Comparison of ENCODE assay signal across 1 cellular context in the genomic region with DNA sequence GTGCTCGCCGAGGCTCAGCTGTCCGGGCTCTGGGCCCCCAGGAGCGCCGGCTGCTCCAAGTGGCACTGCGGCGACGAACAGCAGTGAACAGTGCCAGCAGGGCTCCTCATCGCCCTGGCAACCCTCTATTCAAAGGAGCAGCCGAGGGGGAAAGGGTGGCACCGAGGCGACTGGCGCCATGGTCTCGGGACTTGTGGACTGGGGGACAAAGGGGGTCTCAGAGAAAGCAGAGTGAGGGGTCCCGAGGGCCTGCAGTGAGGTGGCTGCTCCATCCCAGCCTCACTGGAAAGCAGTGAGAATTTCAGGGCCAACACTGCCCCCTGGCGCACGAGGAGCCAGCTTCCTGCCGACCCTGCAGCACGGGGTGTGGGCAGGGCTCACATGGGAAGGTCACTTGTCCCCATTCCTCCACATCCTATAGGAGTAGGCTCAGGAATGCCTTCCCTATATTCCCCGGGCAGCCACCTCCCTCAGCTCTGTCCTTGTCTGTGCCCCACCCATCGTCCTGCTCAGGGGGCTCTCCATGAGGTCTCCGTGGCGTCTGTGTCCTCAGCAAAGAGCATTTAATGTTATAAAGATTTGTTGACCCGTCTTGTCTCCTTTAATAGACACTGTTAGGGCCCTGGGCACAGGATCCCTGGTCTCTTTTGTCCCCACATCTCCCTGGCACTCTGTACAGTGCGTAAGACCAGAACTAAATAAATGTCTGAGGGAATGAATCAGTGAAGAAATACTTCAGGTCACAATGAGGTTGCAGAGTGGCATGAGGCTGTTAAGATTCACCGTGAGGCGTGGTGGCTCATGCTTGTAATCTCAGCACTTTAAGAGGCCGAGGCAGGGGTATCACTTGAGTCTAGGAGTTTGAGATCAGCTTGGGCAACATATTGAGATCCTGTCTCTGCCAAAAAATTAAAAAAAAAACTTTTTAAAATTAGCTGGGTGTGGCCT.
A peak's percentile ranks its signal among the peaks of the same experiment; 100 is the strongest.
TF ChIP-seq lines count a peak whose summit lies in the region.

No MANE protein-coding gene starts in this region.

TF ChIP-seq in K562, 482 proteins besides CTCF, POLR2A, EP300 and RAD21:
- TF ChIP-seq, protein P1, sequence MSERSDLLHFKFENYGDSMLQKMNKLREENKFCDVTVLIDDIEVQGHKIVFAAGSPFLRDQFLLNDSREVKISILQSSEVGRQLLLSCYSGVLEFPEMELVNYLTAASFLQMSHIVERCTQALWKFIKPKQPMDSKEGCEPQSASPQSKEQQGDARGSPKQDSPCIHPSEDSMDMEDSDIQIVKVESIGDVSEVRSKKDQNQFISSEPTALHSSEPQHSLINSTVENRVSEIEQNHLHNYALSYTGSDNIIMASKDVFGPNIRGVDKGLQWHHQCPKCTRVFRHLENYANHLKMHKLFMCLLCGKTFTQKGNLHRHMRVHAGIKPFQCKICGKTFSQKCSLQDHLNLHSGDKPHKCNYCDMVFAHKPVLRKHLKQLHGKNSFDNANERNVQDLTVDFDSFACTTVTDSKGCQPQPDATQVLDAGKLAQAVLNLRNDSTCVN (CRISPR knock-in tag; IDR thresholded peaks at IDR 0.05): no peak
- peak; percentile 45; the same call in 1 of the 2 replicates for TF ChIP-seq RFX1 (IDR thresholded peaks at IDR 0.05)
- TF ChIP-seq GABPB1 (CRISPR knock-in tag; IDR thresholded peaks at IDR 0.05): peak; percentile 34; the same call in 1 of the 2 replicates
- TF ChIP-seq NR2F6 (CRISPR knock-in tag; IDR thresholded peaks at IDR 0.05): no peak
- TF ChIP-seq, protein P2, sequence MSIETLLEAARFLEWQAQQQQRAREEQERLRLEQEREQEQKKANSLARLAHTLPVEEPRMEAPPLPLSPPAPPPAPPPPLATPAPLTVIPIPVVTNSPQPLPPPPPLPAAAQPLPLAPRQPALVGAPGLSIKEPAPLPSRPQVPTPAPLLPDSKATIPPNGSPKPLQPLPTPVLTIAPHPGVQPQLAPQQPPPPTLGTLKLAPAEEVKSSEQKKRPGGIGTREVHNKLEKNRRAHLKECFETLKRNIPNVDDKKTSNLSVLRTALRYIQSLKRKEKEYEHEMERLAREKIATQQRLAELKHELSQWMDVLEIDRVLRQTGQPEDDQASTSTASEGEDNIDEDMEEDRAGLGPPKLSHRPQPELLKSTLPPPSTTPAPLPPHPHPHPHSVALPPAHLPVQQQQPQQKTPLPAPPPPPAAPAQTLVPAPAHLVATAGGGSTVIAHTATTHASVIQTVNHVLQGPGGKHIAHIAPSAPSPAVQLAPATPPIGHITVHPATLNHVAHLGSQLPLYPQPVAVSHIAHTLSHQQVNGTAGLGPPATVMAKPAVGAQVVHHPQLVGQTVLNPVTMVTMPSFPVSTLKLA (conservative IDR thresholded peaks at IDR 0.05): 0 out of 4 replicates have a peak, but pooled peaks of 1 of the 2 experiments have one; percentile 29
- TF ChIP-seq ZBTB7A (IDR thresholded peaks at IDR 0.05; ENCODE audit: borderline replicate concordance, control insufficient read depth, low read depth, low read length): peak; percentile 76
- TF ChIP-seq SMC3 (conservative IDR thresholded peaks at IDR 0.05; ENCODE audit: insufficient read depth, low read depth, low read length): peak; percentile 62
- TF ChIP-seq, protein P3, sequence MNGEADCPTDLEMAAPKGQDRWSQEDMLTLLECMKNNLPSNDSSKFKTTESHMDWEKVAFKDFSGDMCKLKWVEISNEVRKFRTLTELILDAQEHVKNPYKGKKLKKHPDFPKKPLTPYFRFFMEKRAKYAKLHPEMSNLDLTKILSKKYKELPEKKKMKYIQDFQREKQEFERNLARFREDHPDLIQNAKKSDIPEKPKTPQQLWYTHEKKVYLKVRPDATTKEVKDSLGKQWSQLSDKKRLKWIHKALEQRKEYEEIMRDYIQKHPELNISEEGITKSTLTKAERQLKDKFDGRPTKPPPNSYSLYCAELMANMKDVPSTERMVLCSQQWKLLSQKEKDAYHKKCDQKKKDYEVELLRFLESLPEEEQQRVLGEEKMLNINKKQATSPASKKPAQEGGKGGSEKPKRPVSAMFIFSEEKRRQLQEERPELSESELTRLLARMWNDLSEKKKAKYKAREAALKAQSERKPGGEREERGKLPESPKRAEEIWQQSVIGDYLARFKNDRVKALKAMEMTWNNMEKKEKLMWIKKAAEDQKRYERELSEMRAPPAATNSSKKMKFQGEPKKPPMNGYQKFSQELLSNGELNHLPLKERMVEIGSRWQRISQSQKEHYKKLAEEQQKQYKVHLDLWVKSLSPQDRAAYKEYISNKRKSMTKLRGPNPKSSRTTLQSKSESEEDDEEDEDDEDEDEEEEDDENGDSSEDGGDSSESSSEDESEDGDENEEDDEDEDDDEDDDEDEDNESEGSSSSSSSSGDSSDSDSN (IDR thresholded peaks at IDR 0.05; ENCODE audit: borderline replicate concordance in 1 of 2, low read depth in 2 of 2, low read length in 2 of 2): no peak
- TF ChIP-seq RAD51 (IDR thresholded peaks at IDR 0.05; ENCODE audit: borderline replicate concordance, low read depth): no peak
- 0 out of 2 replicates have a peak, but pooled peaks have one; percentile 15 for TF ChIP-seq POLR2G (IDR thresholded peaks at IDR 0.05; ENCODE audit: low read depth, low read length)
- peak; percentile 39; the same call in 1 of the 2 replicates for TF ChIP-seq MYC (IDR thresholded peaks at IDR 0.05; ENCODE audit: low read depth, low read length)
- TF ChIP-seq MYC (CRISPR knock-in tag; IDR thresholded peaks at IDR 0.05; ENCODE audit: borderline replicate concordance, low read depth): no peak
- peak; percentile 35; the same call in 1 of the 2 replicates for TF ChIP-seq XRCC5 (IDR thresholded peaks at IDR 0.05; ENCODE audit: low read depth, low read length)
- TF ChIP-seq ETV5 (CRISPR knock-in tag; IDR thresholded peaks at IDR 0.05; ENCODE audit: low read depth): 0 out of 2 replicates have a peak, but pooled peaks have one; percentile 45
- 0 out of 2 replicates have a peak, but pooled peaks have one; percentile 13 for TF ChIP-seq ZNF384 (IDR thresholded peaks at IDR 0.05; ENCODE audit: low read depth, low read length)
- no peak for TF ChIP-seq FOXM1 (IDR thresholded peaks at IDR 0.05; ENCODE audit: low read depth)
- 0 out of 2 replicates have a peak, but pooled peaks have one; percentile 20 for TF ChIP-seq FOXM1 (CRISPR knock-in tag; IDR thresholded peaks at IDR 0.05; ENCODE audit: low read depth)
- TF ChIP-seq PML (IDR thresholded peaks at IDR 0.05; ENCODE audit: low read length): no peak
- TF ChIP-seq RB1 (IDR thresholded peaks at IDR 0.05; ENCODE audit: low read depth): peak; percentile 36; the same call in 1 of the 2 replicates
- TF ChIP-seq, protein P4, sequence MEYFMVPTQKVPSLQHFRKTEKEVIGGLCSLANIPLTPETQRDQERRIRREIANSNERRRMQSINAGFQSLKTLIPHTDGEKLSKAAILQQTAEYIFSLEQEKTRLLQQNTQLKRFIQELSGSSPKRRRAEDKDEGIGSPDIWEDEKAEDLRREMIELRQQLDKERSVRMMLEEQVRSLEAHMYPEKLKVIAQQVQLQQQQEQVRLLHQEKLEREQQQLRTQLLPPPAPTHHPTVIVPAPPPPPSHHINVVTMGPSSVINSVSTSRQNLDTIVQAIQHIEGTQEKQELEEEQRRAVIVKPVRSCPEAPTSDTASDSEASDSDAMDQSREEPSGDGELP (CRISPR knock-in tag; IDR thresholded peaks at IDR 0.05; ENCODE audit: borderline replicate concordance): peak; percentile 37; the same call in 1 of the 2 replicates
- TF ChIP-seq, protein P5, sequence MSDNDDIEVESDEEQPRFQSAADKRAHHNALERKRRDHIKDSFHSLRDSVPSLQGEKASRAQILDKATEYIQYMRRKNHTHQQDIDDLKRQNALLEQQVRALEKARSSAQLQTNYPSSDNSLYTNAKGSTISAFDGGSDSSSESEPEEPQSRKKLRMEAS (CRISPR knock-in tag; IDR thresholded peaks at IDR 0.05): peak; percentile 57
- TF ChIP-seq BRD9 (IDR thresholded peaks at IDR 0.05; ENCODE audit: low read depth, partially characterized antibody): no peak
- TF ChIP-seq KHSRP (IDR thresholded peaks at IDR 0.05): no peak
- TF ChIP-seq CC2D1A (IDR thresholded peaks at IDR 0.05): peak; percentile 50; the same call in 1 of the 2 replicates
- 0 out of 2 replicates have a peak, but pooled peaks have one; percentile 16 for TF ChIP-seq CREM (IDR thresholded peaks at IDR 0.05; ENCODE audit: low read depth)
- TF ChIP-seq, protein P6, sequence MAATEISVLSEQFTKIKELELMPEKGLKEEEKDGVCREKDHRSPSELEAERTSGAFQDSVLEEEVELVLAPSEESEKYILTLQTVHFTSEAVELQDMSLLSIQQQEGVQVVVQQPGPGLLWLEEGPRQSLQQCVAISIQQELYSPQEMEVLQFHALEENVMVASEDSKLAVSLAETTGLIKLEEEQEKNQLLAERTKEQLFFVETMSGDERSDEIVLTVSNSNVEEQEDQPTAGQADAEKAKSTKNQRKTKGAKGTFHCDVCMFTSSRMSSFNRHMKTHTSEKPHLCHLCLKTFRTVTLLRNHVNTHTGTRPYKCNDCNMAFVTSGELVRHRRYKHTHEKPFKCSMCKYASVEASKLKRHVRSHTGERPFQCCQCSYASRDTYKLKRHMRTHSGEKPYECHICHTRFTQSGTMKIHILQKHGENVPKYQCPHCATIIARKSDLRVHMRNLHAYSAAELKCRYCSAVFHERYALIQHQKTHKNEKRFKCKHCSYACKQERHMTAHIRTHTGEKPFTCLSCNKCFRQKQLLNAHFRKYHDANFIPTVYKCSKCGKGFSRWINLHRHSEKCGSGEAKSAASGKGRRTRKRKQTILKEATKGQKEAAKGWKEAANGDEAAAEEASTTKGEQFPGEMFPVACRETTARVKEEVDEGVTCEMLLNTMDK (IDR thresholded peaks at IDR 0.05; ENCODE audit: borderline replicate concordance, insufficient read depth, low read depth, low read length, poor library complexity, severe bottlenecking): peak; percentile 67
- TF ChIP-seq BHLHE40 (IDR thresholded peaks at IDR 0.05; ENCODE audit: low read length): peak; percentile 44; the same call in 1 of the 2 replicates
- TF ChIP-seq, protein P7, sequence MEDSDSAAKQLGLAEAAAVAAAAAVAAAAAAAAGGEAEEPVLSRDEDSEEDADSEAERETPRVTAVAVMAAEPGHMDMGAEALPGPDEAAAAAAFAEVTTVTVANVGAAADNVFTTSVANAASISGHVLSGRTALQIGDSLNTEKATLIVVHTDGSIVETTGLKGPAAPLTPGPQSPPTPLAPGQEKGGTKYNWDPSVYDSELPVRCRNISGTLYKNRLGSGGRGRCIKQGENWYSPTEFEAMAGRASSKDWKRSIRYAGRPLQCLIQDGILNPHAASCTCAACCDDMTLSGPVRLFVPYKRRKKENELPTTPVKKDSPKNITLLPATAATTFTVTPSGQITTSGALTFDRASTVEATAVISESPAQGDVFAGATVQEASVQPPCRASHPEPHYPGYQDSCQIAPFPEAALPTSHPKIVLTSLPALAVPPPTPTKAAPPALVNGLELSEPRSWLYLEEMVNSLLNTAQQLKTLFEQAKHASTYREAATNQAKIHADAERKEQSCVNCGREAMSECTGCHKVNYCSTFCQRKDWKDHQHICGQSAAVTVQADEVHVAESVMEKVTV (CRISPR knock-in tag; IDR thresholded peaks at IDR 0.05): 0 out of 2 replicates have a peak, but pooled peaks have one; percentile 44
- TF ChIP-seq, protein P8, sequence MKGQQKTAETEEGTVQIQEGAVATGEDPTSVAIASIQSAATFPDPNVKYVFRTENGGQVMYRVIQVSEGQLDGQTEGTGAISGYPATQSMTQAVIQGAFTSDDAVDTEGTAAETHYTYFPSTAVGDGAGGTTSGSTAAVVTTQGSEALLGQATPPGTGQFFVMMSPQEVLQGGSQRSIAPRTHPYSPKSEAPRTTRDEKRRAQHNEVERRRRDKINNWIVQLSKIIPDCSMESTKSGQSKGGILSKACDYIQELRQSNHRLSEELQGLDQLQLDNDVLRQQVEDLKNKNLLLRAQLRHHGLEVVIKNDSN (CRISPR knock-in tag; IDR thresholded peaks at IDR 0.05): peak; percentile 54; the same call in 1 of the 2 replicates
- TF ChIP-seq RCOR1 (IDR thresholded peaks at IDR 0.05; ENCODE audit: borderline replicate concordance in 1 of 2, low read depth in 2 of 2, low read length in 2 of 2): peak in 1 of 2 experiments; percentile 44; a peak in 1 of 4 replicates
- peak in 1 of 2 experiments; percentile 73; a peak in 1 of 4 replicates for TF ChIP-seq TEAD1 (CRISPR knock-in tag; IDR thresholded peaks at IDR 0.05)
- peak; percentile 64; the same call in 1 of the 2 replicates for TF ChIP-seq ESRRA (IDR thresholded peaks at IDR 0.05; ENCODE audit: borderline replicate concordance, low read depth)
- 0 out of 4 replicates have a peak, but pooled peaks of 1 of the 2 experiments have one; percentile 31 for TF ChIP-seq MAZ (CRISPR knock-in tag; conservative IDR thresholded peaks at IDR 0.05 in 1 of 2, IDR thresholded peaks at IDR 0.05 in 1 of 2)
- TF ChIP-seq, protein P9, sequence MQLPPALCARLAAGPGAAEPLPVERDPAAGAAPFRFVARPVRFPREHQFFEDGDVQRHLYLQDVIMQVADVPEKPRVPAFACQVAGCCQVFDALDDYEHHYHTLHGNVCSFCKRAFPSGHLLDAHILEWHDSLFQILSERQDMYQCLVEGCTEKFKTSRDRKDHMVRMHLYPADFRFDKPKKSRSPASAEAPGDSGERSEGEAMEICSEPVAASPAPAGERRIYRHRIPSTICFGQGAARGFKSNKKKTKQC (CRISPR knock-in tag; IDR thresholded peaks at IDR 0.05): peak; percentile 52; the same call in 1 of the 2 replicates
- TF ChIP-seq ETV1 (tag; conservative IDR thresholded peaks at IDR 0.05; ENCODE audit: low read depth): peak; percentile 48
